9 cellular contexts compared by ENCODE assay signal in the genomic region with DNA sequence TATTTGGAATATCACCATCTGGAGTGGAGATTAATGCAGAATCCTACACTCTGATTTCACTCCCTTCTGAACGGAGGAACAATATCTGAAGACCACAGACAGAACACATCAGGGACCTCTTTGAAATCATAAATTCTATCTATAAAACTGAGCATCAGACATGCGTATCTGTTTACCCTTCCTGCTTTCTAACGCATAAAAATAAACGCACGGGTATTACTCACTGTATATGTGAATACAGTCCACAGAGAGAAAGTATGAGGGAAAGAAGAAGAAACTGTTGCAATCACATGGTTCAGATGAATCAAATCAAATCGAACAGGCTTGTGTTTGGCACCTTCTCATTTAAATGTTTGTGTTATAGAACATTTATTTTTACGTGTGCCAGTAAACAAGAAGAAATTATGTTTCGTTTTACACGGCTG.
DNase-seq lines count a peak whose midpoint lies in the region; ATAC-seq and TF ChIP-seq lines count a peak whose summit lies in the region.
"Had no signal": no experiment of that assay in that cellular context is flagged by ENCODE, and none has a peak within 500 bp of the region (broad histone marks: within the 10 kb centered on the region; RNA-seq: fewer than 3 reads in every experiment).

No MANE protein-coding gene starts in this region.

- no peaks in the 10 kb centered on the region for H3K36me3 Mint-ChIP-seq in activated naive CD4-positive, alpha-beta T cell treated with anti-CD3 and anti-CD28 coated beads for 36 hours (ENCODE audit: low read depth)
- H3K36me3 Mint-ChIP-seq in activated naive CD8-positive, alpha-beta T cell treated with anti-CD3 and anti-CD28 coated beads, Interleukin-2, amount 10 ng/mL, durations not matched to agents 7 days and 5 days = no peaks in the 10 kb centered on the region

- H3K4me3 ChIP-seq in transverse colon = peak overlapping the region in 2 of 4 donors; percentile 5 to 9
- H3K4me3 ChIP-seq: cardiac muscle cell had no signal

- H3K9me3 ChIP-seq in transverse colon = no peaks in the 10 kb centered on the region

- no peak for TF ChIP-seq CTCF in transverse colon (IDR thresholded peaks at IDR 0.05)

- POLR2A ChIA-PET in activated naive CD8-positive, alpha-beta T cell treated with anti-CD3 and anti-CD28 coated beads, Interleukin-2, amount 10 ng/mL, durations not matched to agents 7 days and 5 days (lab: Charles Lee) = interaction anchor here (0.7 kb wide), 2 partner anchors 177 to 348 kb away, joined by 3 read pairs; no protein-coding TSS in a partner anchor

- H3K9me3 Mint-ChIP-seq in activated naive CD4-positive, alpha-beta T cell treated with anti-CD3 and anti-CD28 coated beads for 36 hours = no peaks in the 10 kb centered on the region
- H3K9me3 Mint-ChIP-seq in activated naive CD8-positive, alpha-beta T cell treated with anti-CD3 and anti-CD28 coated beads, Interleukin-2, amount 10 ng/mL, durations not matched to agents 7 days and 5 days = no peaks in the 10 kb centered on the region

- H3K4me1 Mint-ChIP-seq in activated naive CD4-positive, alpha-beta T cell treated with anti-CD3 and anti-CD28 coated beads for 36 hours (ENCODE audit: low read depth) = peaks cover 40% of the 10 kb centered on the region
- peaks cover 31% of the 10 kb centered on the region for H3K4me1 Mint-ChIP-seq in activated naive CD8-positive, alpha-beta T cell treated with anti-CD3 and anti-CD28 coated beads, Interleukin-2, amount 10 ng/mL, durations not matched to agents 7 days and 5 days

- peak overlapping the region; percentile 79 for H3K4me3 Mint-ChIP-seq in activated naive CD4-positive, alpha-beta T cell treated with anti-CD3 and anti-CD28 coated beads for 36 hours
- peak overlapping the region; percentile 68 for H3K4me3 Mint-ChIP-seq in activated naive CD8-positive, alpha-beta T cell treated with anti-CD3 and anti-CD28 coated beads, Interleukin-2, amount 10 ng/mL, durations not matched to agents 7 days and 5 days

- H3K27me3 ChIP-seq in transverse colon = no peaks in the 10 kb centered on the region
- H3K27me3 ChIP-seq: cardiac muscle cell had no signal

- no peak for TF ChIP-seq EP300 in transverse colon (IDR thresholded peaks at IDR 0.05; ENCODE audit: low read depth)

- H3K27ac Mint-ChIP-seq in activated naive CD4-positive, alpha-beta T cell treated with anti-CD3 and anti-CD28 coated beads for 36 hours = peak overlapping the region; percentile 55
- H3K27ac Mint-ChIP-seq in activated naive CD8-positive, alpha-beta T cell treated with anti-CD3 and anti-CD28 coated beads, Interleukin-2, amount 10 ng/mL, durations not matched to agents 7 days and 5 days = no peak overlapping the region

- peak overlapping the region; percentile 5 to 59 (median 32) for H3K27ac ChIP-seq in transverse colon
- H3K27ac ChIP-seq: cardiac muscle cell had no signal

- ATAC-seq in activated naive CD8-positive, alpha-beta T cell treated with anti-CD3 and anti-CD28 coated beads, Interleukin-2, amount 10 ng/mL, durations not matched to agents 7 days and 5 days (ENCODE audit: low read depth) = no peak
- no peak for ATAC-seq in GM18907 (IDR thresholded peaks at IDR 0.05; ENCODE audit: unreplicated experiment)

- H3K36me3 ChIP-seq in transverse colon = no peaks in the 10 kb centered on the region
- H3K36me3 ChIP-seq: cardiac muscle cell had no signal

- no peak for DNase-seq in activated naive CD4-positive, alpha-beta T cell treated with anti-CD3 and anti-CD28 coated beads for 36 hours
- DNase-seq in activated naive CD4-positive, alpha-beta T cell treated with anti-CD3 and anti-CD28 coated beads, Interleukin-2, amount 50 U/mL, for 16 hours = no peak
- no peak for DNase-seq in activated naive CD8-positive, alpha-beta T cell treated with anti-CD3 and anti-CD28 coated beads, Interleukin-2, amount 10 ng/mL, durations not matched to agents 7 days and 5 days
- DNase-seq in left kidney (ENCODE audit: low read depth, low spot score) = peak; percentile 31
- no peak for DNase-seq in transverse colon
- no peak for DNase-seq in NCI-H524 treated with DMSO at 0.1 percent for 48 hours (lab: John Stamatoyannopoulos, UW)
- DNase-seq in COLO829 (ENCODE audit: low spot score) = no peak

- no peaks in the 10 kb centered on the region for H3K27me3 Mint-ChIP-seq in activated naive CD4-positive, alpha-beta T cell treated with anti-CD3 and anti-CD28 coated beads for 36 hours (ENCODE audit: low read depth)
- H3K27me3 Mint-ChIP-seq in activated naive CD8-positive, alpha-beta T cell treated with anti-CD3 and anti-CD28 coated beads, Interleukin-2, amount 10 ng/mL, durations not matched to agents 7 days and 5 days = peaks cover 26% of the 10 kb centered on the region

- CTCF ChIA-PET in activated naive CD4-positive, alpha-beta T cell treated with anti-CD3 and anti-CD28 coated beads for 36 hours (lab: Charles Lee) = no interaction called here

- no peak for TF ChIP-seq POLR2A in transverse colon (IDR thresholded peaks at IDR 0.05)

- 46 to 48% methylated on average over 9 of the region's 9 CpGs for WGBS in transverse colon (ENCODE audit: low coverage in 1 of 2), 2 donors

- intact Hi-C loops in activated naive CD4-positive, alpha-beta T cell treated with anti-CD3 and anti-CD28 coated beads for 36 hours (cut with micrococcal nuclease) = loop anchor here (1.0 to 10.0 kb wide), 9 partner anchors 32 to 639 kb away; no protein-coding TSS in a partner anchor
- intact Hi-C loops in transverse colon (cut with DNase I; ENCODE audit: low total_unique reads) = no loop called here

- in situ Hi-C loops in transverse colon (cut with MboI; ENCODE audit: low pct_ligation_motif_present in 1 of 4, low pct_unique_long_range_greater_than_20kb in 1 of 4, low sequenced_read_pairs in 3 of 4) = no loop called here

- H3K4me1 ChIP-seq in transverse colon = peaks cover 0 to 11% (median 3%) of the 10 kb centered on the region in 4 donors
